22 cellular contexts compared by ENCODE assay signal in the genomic region with DNA sequence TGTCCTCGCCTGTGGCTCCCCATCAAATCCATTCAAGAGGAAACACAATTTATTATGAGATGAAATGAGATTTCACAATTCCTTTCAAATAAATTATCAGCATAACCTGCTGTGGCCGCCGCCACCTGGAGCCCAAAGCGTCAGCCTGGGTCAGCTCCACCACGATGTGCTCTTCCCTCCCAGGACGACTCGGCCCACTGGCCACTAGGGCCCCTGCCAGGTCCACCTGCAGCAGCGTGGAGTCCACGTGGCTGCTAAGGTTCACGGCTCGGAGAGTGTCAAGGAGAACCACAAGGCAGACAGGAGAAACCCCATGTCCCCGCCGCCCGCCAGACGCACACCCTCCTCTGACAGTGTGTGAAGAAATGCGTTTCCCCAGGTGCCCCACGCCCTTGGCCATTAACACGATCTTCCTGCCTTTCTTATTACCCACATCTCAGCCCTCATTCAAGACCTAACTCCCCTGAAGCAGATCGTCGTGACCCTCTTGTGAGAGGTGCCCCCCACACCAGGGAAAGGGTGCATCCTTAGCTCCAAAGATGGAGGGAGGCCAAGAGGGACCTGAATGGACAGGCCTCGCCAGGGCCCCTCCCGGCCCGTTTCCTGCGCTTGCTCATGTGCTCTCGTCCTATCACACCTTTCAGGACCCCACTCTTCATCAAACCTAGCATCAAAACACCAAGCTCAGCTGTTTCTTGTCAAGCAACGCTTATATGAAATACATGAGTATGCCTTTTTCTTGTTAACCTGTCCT.
"Had no signal": no experiment of that assay in that cellular context is flagged by ENCODE, and none has a peak within 500 bp of the region (broad histone marks: within the 10 kb centered on the region; RNA-seq: fewer than 3 reads in every experiment).

No MANE protein-coding gene starts in this region.

- ATAC-seq: activated CD4-positive, alpha-beta T cell treated with anti-CD3 and anti-CD28 coated beads for 36 hours; gastrocnemius medialis; left colon; mucosa of descending colon had no signal

- H3K9me3 ChIP-seq: esophagus squamous epithelium, gastrocnemius medialis, mucosa of descending colon, prostate gland, spleen, testis, uterus had no signal

- H3K4me3 ChIP-seq: cardiac muscle cell, esophagus squamous epithelium, gastrocnemius medialis, mucosa of descending colon, prostate gland, spleen, testis, uterus had no signal

- H3K27me3 ChIP-seq: cardiac muscle cell, esophagus squamous epithelium, gastrocnemius medialis, spleen, testis, uterus had no signal

- H3K4me1 ChIP-seq: gastrocnemius medialis, prostate gland, uterus had no signal

- DNase-seq: activated B cell treated with CpG ODN at 0.5 μM for 24 hours; activated CD4-positive, alpha-beta memory T cell treated with anti-CD3 and anti-CD28 coated beads for 36 hours; activated CD4-positive, alpha-beta T cell treated with anti-CD3 and anti-CD28 coated beads for 36 hours; activated effector memory CD4-positive, alpha-beta T cell treated with Interleukin-2 at 50 U/mL for 16 hours; activated naive CD4-positive, alpha-beta T cell treated with anti-CD3 and anti-CD28 coated beads, Interleukin-2, amount 10 ng/mL, durations not matched to agents 7 days and 5 days; activated T-cell treated with anti-CD3 and anti-CD28 coated beads, Interleukin-2, amount 50 U/mL, for 48 hours; effector memory CD4-positive, alpha-beta T cell; esophagus squamous epithelium; gastrocnemius medialis; islet precursor cell; left colon; mesenchymal stem cell; mucosa of descending colon; spleen; stimulated activated CD4-positive, alpha-beta T cell treated with anti-CD3 and anti-CD28 coated beads, Interleukin-4, amount 100 ng/mL, for 1 hour; stimulated activated naive CD4-positive, alpha-beta T cell; T-helper 9 cell; testis; trophoblast cell; uterus had no signal

- H3K36me3 ChIP-seq: cardiac muscle cell, esophagus squamous epithelium, gastrocnemius medialis, prostate gland, spleen, uterus had no signal

- H3K27ac ChIP-seq: cardiac muscle cell, esophagus squamous epithelium, gastrocnemius medialis, prostate gland, spleen, testis, uterus had no signal
